ENCODE assay signal across 1 cellular context in the genomic region with DNA sequence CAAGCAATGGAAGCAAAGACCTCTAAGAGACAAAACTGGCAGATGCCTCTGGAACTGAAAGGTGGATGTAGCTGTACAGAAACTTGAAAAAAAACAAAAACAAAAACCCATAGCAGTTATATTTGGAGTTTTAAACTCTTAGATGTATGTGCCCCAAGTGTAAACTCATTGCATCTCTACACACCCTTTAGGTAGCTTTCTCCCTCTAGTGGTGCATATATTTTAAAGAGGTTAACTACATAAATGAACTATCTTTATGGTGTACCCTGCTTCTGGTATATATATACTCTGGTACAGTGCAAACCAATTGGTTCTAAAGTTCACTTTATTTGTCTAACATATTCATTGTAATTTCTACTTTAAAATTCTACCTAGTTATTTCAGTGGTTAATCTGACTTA.
TF ChIP-seq lines count a peak whose summit lies in the region.

No MANE protein-coding gene starts in this region.

TF ChIP-seq in A549, 52 proteins besides CTCF, POLR2A, EP300 and RAD21 (continued from another document):
- TF ChIP-seq HEYL (CRISPR knock-in tag; IDR thresholded peaks at IDR 0.05) = no peak
- TF ChIP-seq NR3C1 (IDR thresholded peaks at IDR 0.05) = no peak
- TF ChIP-seq, protein P1, sequence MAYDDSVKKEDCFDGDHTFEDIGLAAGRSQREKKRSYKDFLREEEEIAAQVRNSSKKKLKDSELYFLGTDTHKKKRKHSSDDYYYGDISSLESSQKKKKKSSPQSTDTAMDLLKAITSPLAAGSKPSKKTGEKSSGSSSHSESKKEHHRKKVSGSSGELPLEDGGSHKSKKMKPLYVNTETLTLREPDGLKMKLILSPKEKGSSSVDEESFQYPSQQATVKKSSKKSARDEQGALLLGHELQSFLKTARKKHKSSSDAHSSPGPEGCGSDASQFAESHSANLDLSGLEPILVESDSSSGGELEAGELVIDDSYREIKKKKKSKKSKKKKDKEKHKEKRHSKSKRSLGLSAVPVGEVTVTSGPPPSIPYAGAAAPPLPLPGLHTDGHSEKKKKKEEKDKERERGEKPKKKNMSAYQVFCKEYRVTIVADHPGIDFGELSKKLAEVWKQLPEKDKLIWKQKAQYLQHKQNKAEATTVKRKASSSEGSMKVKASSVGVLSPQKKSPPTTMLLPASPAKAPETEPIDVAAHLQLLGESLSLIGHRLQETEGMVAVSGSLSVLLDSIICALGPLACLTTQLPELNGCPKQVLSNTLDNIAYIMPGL (CRISPR knock-in tag; IDR thresholded peaks at IDR 0.05; ENCODE audit: borderline replicate concordance) = no peak
- TF ChIP-seq RFX5 (IDR thresholded peaks at IDR 0.05) = no peak
- TF ChIP-seq, protein P2, sequence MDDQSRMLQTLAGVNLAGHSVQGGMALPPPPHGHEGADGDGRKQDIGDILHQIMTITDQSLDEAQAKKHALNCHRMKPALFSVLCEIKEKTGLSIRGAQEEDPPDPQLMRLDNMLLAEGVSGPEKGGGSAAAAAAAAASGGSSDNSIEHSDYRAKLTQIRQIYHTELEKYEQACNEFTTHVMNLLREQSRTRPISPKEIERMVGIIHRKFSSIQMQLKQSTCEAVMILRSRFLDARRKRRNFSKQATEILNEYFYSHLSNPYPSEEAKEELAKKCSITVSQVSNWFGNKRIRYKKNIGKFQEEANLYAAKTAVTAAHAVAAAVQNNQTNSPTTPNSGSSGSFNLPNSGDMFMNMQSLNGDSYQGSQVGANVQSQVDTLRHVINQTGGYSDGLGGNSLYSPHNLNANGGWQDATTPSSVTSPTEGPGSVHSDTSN (IDR thresholded peaks at IDR 0.05) = no peak
- no peak for TF ChIP-seq CEBPB (IDR thresholded peaks at IDR 0.05)
- TF ChIP-seq CBX2 (IDR thresholded peaks at IDR 0.05; ENCODE audit: borderline replicate concordance, low read depth) = no peak
- TF ChIP-seq TFCP2L1 (CRISPR knock-in tag; IDR thresholded peaks at IDR 0.05) = no peak
- no peak for TF ChIP-seq RNF2 (IDR thresholded peaks at IDR 0.05; ENCODE audit: borderline replicate concordance, low read depth)
